ENCODE assay signal across 22 cellular contexts in genomic region chr1:14653461-14653960, GRCh38.
"Had no signal": no experiment of that assay in that cellular context is flagged by ENCODE, and none has a peak within 500 bp of the region (broad histone marks: within the 10 kb centered on the region; RNA-seq: fewer than 3 reads in every experiment).

No MANE protein-coding gene starts in this region.

- H3K27me3 ChIP-seq: foreskin keratinocyte, testis, vagina had no signal

- H3K4me1 ChIP-seq: foreskin keratinocyte, lower lobe of right lung, testis had no signal

- ATAC-seq: activated CD4-positive, CD25-positive, alpha-beta regulatory T cell treated with anti-CD3 and anti-CD28 coated beads, Interleukin-2, amount 50 U/mL, for 24 hours; activated naive CD8-positive, alpha-beta T cell treated with anti-CD3 and anti-CD28 coated beads, Interleukin-2, amount 50 U/mL, for 24 hours; activated T-cell treated with anti-CD3 and anti-CD28 coated beads, Interleukin-2, amount 50 U/mL, for 72 hours; esophagus mucosa; foreskin keratinocyte; left colon; lower lobe of right lung; sciatic nerve; stimulated activated naive B cell treated with anti-CD40 and anti-IgM and Interleukin-4, amounts not matched to agents 10 μg/mL and 1 μg/mL and 100 μg/mL, for 72 hours had no signal

- DNase-seq: activated CD4-positive, alpha-beta memory T cell treated with anti-CD3 and anti-CD28 coated beads, Interleukin-2, amount 10 ng/mL, durations not matched to agents 7 days and 5 days; activated CD4-positive, alpha-beta T cell treated with anti-CD3 and anti-CD28 coated beads, Interleukin-2, amount 10 ng/mL, durations not matched to agents 24 days and 14 days; activated gamma-delta T cell; activated naive CD4-positive, alpha-beta T cell treated with anti-CD3 and anti-CD28 coated beads, Interleukin-2, amount 50 U/mL, for 16 hours; activated naive CD8-positive, alpha-beta T cell treated with anti-CD3 and anti-CD28 coated beads, Interleukin-2, amount 50 U/mL, for 24 hours; activated T-cell treated with anti-CD3 and anti-CD28 coated beads, Interleukin-2, amount 50 U/mL, for 72 hours; effector memory CD4-positive, alpha-beta T cell; foreskin keratinocyte; left colon; lower lobe of right lung; naive B cell; nucleus accumbens; small intestine; stimulated activated CD4-positive, alpha-beta T cell treated with anti-CD3 and anti-CD28 coated beads, Interleukin-15, amount 100 ng/mL, for 24 hours; stimulated activated CD8-positive, alpha-beta memory T cell treated with anti-CD3 and anti-CD28 coated beads, Interleukin-4, amount 100 ng/mL, for 48 hours; stimulated activated naive B cell treated with anti-CD40 and anti-IgM and Interleukin-4, amounts not matched to agents 10 μg/mL and 1 μg/mL and 100 μg/mL, for 72 hours; T-helper 2 cell; testis had no signal

- H3K27ac ChIP-seq: foreskin keratinocyte, lower lobe of right lung, testis, vagina had no signal

- H3K36me3 ChIP-seq: lower lobe of right lung, vagina had no signal

- H3K4me3 ChIP-seq: lower lobe of right lung, testis, vagina had no signal

- H3K9me3 ChIP-seq: lower lobe of right lung, testis, vagina had no signal
